In genomic region chr1:225437710-225438437, GRCh38 we compare ENCODE assay signal across 9 cellular contexts. TPM values are rescaled to one million over a fixed set of nuclear protein-coding genes. Genes with fewer than 3 reads are reported as not detected.
DNase-seq lines count a peak whose midpoint lies in the region; ATAC-seq and TF ChIP-seq lines count a peak whose summit lies in the region.
"Had no signal": no experiment of that assay in that cellular context is flagged by ENCODE, and none has a peak within 500 bp of the region (broad histone marks: within the 10 kb centered on the region; RNA-seq: fewer than 3 reads in every experiment).

No MANE protein-coding gene starts in this region.

- DNase-seq in ELR (ENCODE audit: low read depth) (peak; percentile 46), MV-4-11 (lab: John Stamatoyannopoulos, UW) (peak; percentile 33), cardiac fibroblast (ENCODE audit: low read depth in 2 of 2) (peak; percentile 45 to 72), cortex of kidney (lab: John Stamatoyannopoulos, UW) (no peak)
- no peak for DNase-seq in activated CD4-positive, alpha-beta memory T cell treated with anti-CD3 and anti-CD28 coated beads, Interleukin-2, amount 10 ng/mL, durations not matched to agents 7 days and 5 days
- DNase-seq: hypothalamus had no signal

- no peaks in the 10 kb centered on the region for H3K36me3 Mint-ChIP-seq in nephron (ENCODE audit: low read depth)
- H3K36me3 Mint-ChIP-seq in activated CD4-positive, alpha-beta memory T cell treated with anti-CD3 and anti-CD28 coated beads, Interleukin-2, amount 10 ng/mL, durations not matched to agents 7 days and 5 days (ENCODE audit: low read depth): no peaks in the 10 kb centered on the region

- ATAC-seq in HG02840 (IDR thresholded peaks at IDR 0.05; ENCODE audit: low FRiP score, unreplicated experiment): no peak
- ATAC-seq in HG03097 (IDR thresholded peaks at IDR 0.05; ENCODE audit: low FRiP score, unreplicated experiment): no peak

- H3K4me1 Mint-ChIP-seq in nephron: peaks cover 42% of the 10 kb centered on the region
- peaks cover 24% of the 10 kb centered on the region for H3K4me1 Mint-ChIP-seq in activated CD4-positive, alpha-beta memory T cell treated with anti-CD3 and anti-CD28 coated beads, Interleukin-2, amount 10 ng/mL, durations not matched to agents 7 days and 5 days

- CTCF ChIA-PET in activated CD4-positive, alpha-beta memory T cell treated with anti-CD3 and anti-CD28 coated beads, Interleukin-2, amount 10 ng/mL, durations not matched to agents 7 days and 5 days (lab: Charles Lee): no interaction called here

- no peaks in the 10 kb centered on the region for H3K9me3 Mint-ChIP-seq in nephron
- no peaks in the 10 kb centered on the region for H3K9me3 Mint-ChIP-seq in activated CD4-positive, alpha-beta memory T cell treated with anti-CD3 and anti-CD28 coated beads, Interleukin-2, amount 10 ng/mL, durations not matched to agents 7 days and 5 days

- POLR2A ChIA-PET in activated CD4-positive, alpha-beta memory T cell treated with anti-CD3 and anti-CD28 coated beads, Interleukin-2, amount 10 ng/mL, durations not matched to agents 7 days and 5 days (lab: Charles Lee): interaction anchor here (1.2 kb wide), 1 partner anchor 10 kb away, joined by 3 read pairs; the partner anchor contains the start of gene LBR

- peaks cover 13% of the 10 kb centered on the region for H3K27me3 Mint-ChIP-seq in nephron (ENCODE audit: low read depth)
- peaks cover 3% of the 10 kb centered on the region for H3K27me3 Mint-ChIP-seq in activated CD4-positive, alpha-beta memory T cell treated with anti-CD3 and anti-CD28 coated beads, Interleukin-2, amount 10 ng/mL, durations not matched to agents 7 days and 5 days

- no peak overlapping the region for H3K4me3 ChIP-seq in cardiac fibroblast (replicated peaks in 1 of 2; ENCODE audit: low read depth in 2 of 2, low read length in 2 of 2)

- H3K4me3 Mint-ChIP-seq in nephron: no peak overlapping the region
- no peak overlapping the region for H3K4me3 Mint-ChIP-seq in activated CD4-positive, alpha-beta memory T cell treated with anti-CD3 and anti-CD28 coated beads, Interleukin-2, amount 10 ng/mL, durations not matched to agents 7 days and 5 days

- peak overlapping the region; percentile 6 to 60 (median 25) for H3K27ac Mint-ChIP-seq in nephron
- H3K27ac Mint-ChIP-seq in activated CD4-positive, alpha-beta memory T cell treated with anti-CD3 and anti-CD28 coated beads, Interleukin-2, amount 10 ng/mL, durations not matched to agents 7 days and 5 days: no peak overlapping the region

- peak; percentile 74 for TF ChIP-seq CTCF in cardiac fibroblast (IDR thresholded peaks at IDR 0.05; ENCODE audit: low read depth, low read length)
- peak in 2 of 3 experiments; percentile 16 to 37 for TF ChIP-seq CTCF in nephron (IDR thresholded peaks at IDR 0.05; ENCODE audit: unreplicated experiment in 3 of 3)

RNA-seq across cellular contexts. Expression of gene LBR, which starts 10.0 kb away (rescaled TPM):
- 100 to 1,000 TPM; 251 to 259 TPM for total RNA-seq in activated CD4-positive, alpha-beta memory T cell treated with anti-CD3 and anti-CD28 coated beads, Interleukin-2, amount 10 ng/mL, durations not matched to agents 7 days and 5 days

Comparison
In these comparisons a context has a peak if more than half of its experiments do, and no peak if none do; other contexts are left out.
1. DNase-seq: peak in ELR (single experiment), MV-4-11 (single experiment) and cardiac fibroblast (2 of 2); none in cortex of kidney (single experiment) and activated CD4-positive, alpha-beta memory T cell treated with anti-CD3 and anti-CD28 coated beads, Interleukin-2, amount 10 ng/mL, durations not matched to agents 7 days and 5 days (single experiment).